27 cellular contexts compared by ENCODE assay signal in the genomic region with DNA sequence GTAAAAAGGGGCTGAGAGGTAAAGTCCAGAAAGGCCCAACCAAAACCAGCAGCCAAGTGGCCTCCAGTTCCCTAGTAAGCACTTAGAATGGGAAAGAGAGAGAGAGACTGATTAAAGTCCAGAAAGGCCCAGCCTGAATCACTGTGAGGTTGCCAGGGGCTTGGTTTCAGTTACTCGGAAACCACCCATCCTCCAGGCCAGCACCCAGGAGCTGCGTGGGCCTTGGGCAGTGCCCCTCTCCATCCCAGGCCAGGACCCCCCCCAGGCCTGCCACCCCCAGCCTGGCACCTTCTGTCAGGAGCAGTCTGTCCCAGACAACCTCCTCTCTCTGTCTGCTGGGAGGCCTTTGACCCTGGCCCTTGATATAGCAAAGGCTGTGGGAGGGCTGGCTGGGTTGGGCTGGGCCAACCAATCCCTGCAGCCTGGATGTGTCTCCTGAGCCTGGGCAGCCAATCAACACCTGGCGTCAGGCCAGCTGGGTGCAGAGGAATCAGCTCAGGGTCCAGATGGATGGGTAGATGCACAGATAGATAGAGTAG. TPM values are rescaled to one million over a fixed set of nuclear protein-coding genes. Genes with fewer than 3 reads are reported as not detected.
DNase-seq lines count a peak whose midpoint lies in the region; ATAC-seq and TF ChIP-seq lines count a peak whose summit lies in the region.
"Had no signal": no experiment of that assay in that cellular context is flagged by ENCODE, and none has a peak within 500 bp of the region (broad histone marks: within the 10 kb centered on the region; RNA-seq: fewer than 3 reads in every experiment).

Gene CYP4F2, minus strand, starts transcription at position 337 of the 539 bp plus-strand sequence. CDS start 463 bp downstream, outside the sequence.

- H3K9ac ChIP-seq in SK-N-SH = no peak within 1 kb of the TSS
- H3K9ac ChIP-seq: BLaER1 had no signal

- ATAC-seq in SK-N-SH treated with all-trans-retinoic acid at 6 μM for 48 hours (no peak), left lobe of liver (peak; percentile 93)
- ATAC-seq in effector memory CD8-positive, alpha-beta T cell (replicated peaks) = no peak

- no peak for TF ChIP-seq RAD21 in SK-N-SH (IDR thresholded peaks at IDR 0.05; ENCODE audit: low read length)

- CTCF ChIA-PET in SK-N-SH (lab: Yijun Ruan, JAX) = no interaction called here

- no peak for TF ChIP-seq EP300 in SK-N-SH (IDR thresholded peaks at IDR 0.05; ENCODE audit: borderline replicate concordance in 1 of 2, low read depth in 1 of 2, low read length in 1 of 2)

- peaks cover 0 to 2% of the 10 kb centered on the region in 2 donors for H3K4me1 Mint-ChIP-seq in effector memory CD8-positive, alpha-beta T cell (ENCODE audit: low read depth in 2 of 2)

- H3K4me3 Mint-ChIP-seq in effector memory CD8-positive, alpha-beta T cell = no peak within 1 kb of the TSS
- H3K4me3 Mint-ChIP-seq: HFFc6 had no signal

- H3K4me1 ChIP-seq in SK-N-SH (ENCODE audit: control insufficient read depth in 1 of 2, insufficient read depth in 2 of 2, low read depth in 1 of 2, low read length in 1 of 2) = no peaks in the 10 kb centered on the region
- H3K4me1 ChIP-seq in ascending aorta = no peaks in the 10 kb centered on the region
- no peaks in the 10 kb centered on the region for H3K4me1 ChIP-seq in prostate gland (replicated peaks)
- H3K4me1 ChIP-seq: BLaER1 had no signal

- no peak within 1 kb of the TSS for H3K27ac Mint-ChIP-seq in effector memory CD8-positive, alpha-beta T cell
- H3K27ac Mint-ChIP-seq: CD4-positive, alpha-beta memory T cell; HFFc6 had no signal

- intact Hi-C loops in ascending aorta (cut with DNase I) = no loop called here
- intact Hi-C loops in prostate gland (cut with DNase I) = no loop called here

- no peak within 1 kb of the TSS for H2AFZ ChIP-seq in SK-N-SH (ENCODE audit: low read depth)

- peaks cover 36 to 43% of the 10 kb centered on the region in 2 donors for H3K27me3 Mint-ChIP-seq in effector memory CD8-positive, alpha-beta T cell

- POLR2A ChIA-PET in SK-N-SH (lab: Yijun Ruan, JAX) = no interaction called here

- H3K27me3 ChIP-seq in SK-N-SH (ENCODE audit: insufficient read depth) (peaks cover 16% of the 10 kb centered on the region; the same call in 1 of the 2 replicates), ascending aorta (no peaks in the 10 kb centered on the region), prostate gland (replicated peaks; ENCODE audit: insufficient read depth) (no peaks in the 10 kb centered on the region)
- H3K27me3 ChIP-seq: BLaER1 had no signal

- WGBS in SK-N-SH (ENCODE audit: low lambda C conversion rate) = 8% methylated on average over 2 of the region's 3 CpGs
- WGBS in prostate gland = 86% methylated on average over 3 of the region's 3 CpGs

- no peak within 1 kb of the TSS for H3K4me2 ChIP-seq in SK-N-SH
- H3K4me2 ChIP-seq: BLaER1 had no signal

- no peak for TF ChIP-seq CTCF in SK-N-SH (IDR thresholded peaks at IDR 0.05)
- no peak for TF ChIP-seq CTCF in ascending aorta (IDR thresholded peaks at IDR 0.05)
- no peak for TF ChIP-seq CTCF in prostate gland (IDR thresholded peaks at IDR 0.05)

- H3K9me3 ChIP-seq in SK-N-SH = no peaks in the 10 kb centered on the region
- no peaks in the 10 kb centered on the region for H3K9me3 ChIP-seq in ascending aorta
- H3K9me3 ChIP-seq in prostate gland = no peaks in the 10 kb centered on the region
- H3K9me3 ChIP-seq: BLaER1 had no signal

- no peaks in the 10 kb centered on the region for H3K36me3 Mint-ChIP-seq in effector memory CD8-positive, alpha-beta T cell (ENCODE audit: insufficient read depth)
- H3K36me3 Mint-ChIP-seq: CD4-positive, alpha-beta memory T cell had no signal

- no peak within 1 kb of the TSS for H3K4me3 ChIP-seq in SK-N-SH (ENCODE audit: low read depth in 2 of 2, low read length in 1 of 2)
- H3K4me3 ChIP-seq in ascending aorta = no peak within 1 kb of the TSS
- H3K4me3 ChIP-seq in prostate gland = no peak within 1 kb of the TSS
- H3K4me3 ChIP-seq: BLaER1 had no signal

- H3K27ac ChIP-seq in SK-N-SH (ENCODE audit: low read depth in 2 of 2, low read length in 1 of 2) (no peak within 1 kb of the TSS), ascending aorta (no peak within 1 kb of the TSS), prostate gland (no peak within 1 kb of the TSS)
- H3K27ac ChIP-seq: BLaER1, HL-60 had no signal

- H3K79me2 ChIP-seq in SK-N-SH (ENCODE audit: insufficient read depth) = no peaks in the 10 kb centered on the region

- H3K9me3 Mint-ChIP-seq in effector memory CD8-positive, alpha-beta T cell = no peaks in the 10 kb centered on the region
- H3K9me3 Mint-ChIP-seq: CD4-positive, alpha-beta memory T cell had no signal

- H3K9me2 ChIP-seq in SK-N-SH = no peaks in the 10 kb centered on the region

- DNase-seq in SK-N-SH (peak; percentile 24), ascending aorta (ENCODE audit: low spot score in 2 of 2) (no peak), left lobe of liver (ENCODE audit: low spot score) (peak; percentile 97), prostate gland (ENCODE audit: low spot score) (no peak), GF-D8 (lab: John Stamatoyannopoulos, UW) (no peak)
- no peak for DNase-seq in activated CD8-positive, alpha-beta memory T cell treated with anti-CD3 and anti-CD28 coated beads, Interleukin-2, amount 50 U/mL, for 48 hours
- no peak for DNase-seq in effector memory CD8-positive, alpha-beta T cell
- DNase-seq: Calu3; CD4-positive, alpha-beta memory T cell; DMS79 treated with DMSO at 0.1 percent for 48 hours; HFFc6; IMR-90; Kasumi-1; MM.1S; NCI-H1092; NCI-H1436 treated with DMSO at 0.1 percent for 48 hours; NCI-H2029 treated with DMSO at 0.1 percent for 48 hours; NCI-H2171; NCI-H446 treated with DMSO at 0.1 percent for 48 hours; NCI-H69; NK-92 treated with Interleukin-12 subunit alpha and Interleukin-12 subunit beta, amount 100 ng/mL, for 24 hours; SHP77 treated with DMSO at 0.1 percent for 48 hours had no signal

- no peaks in the 10 kb centered on the region for H3F3A ChIP-seq in SK-N-SH (replicated peaks; ENCODE audit: insufficient read depth)

- no peaks in the 10 kb centered on the region for H3K36me3 ChIP-seq in SK-N-SH (replicated peaks in 1 of 2; ENCODE audit: control insufficient read depth in 1 of 2, insufficient read depth in 2 of 2, low read length in 1 of 2)
- no peaks in the 10 kb centered on the region for H3K36me3 ChIP-seq in ascending aorta
- H3K36me3 ChIP-seq in prostate gland = no peaks in the 10 kb centered on the region
- H3K36me3 ChIP-seq: BLaER1 had no signal

- no peaks in the 10 kb centered on the region for H4K20me1 ChIP-seq in SK-N-SH (ENCODE audit: insufficient read depth)
- H4K20me1 ChIP-seq: BLaER1 had no signal

- TF ChIP-seq POLR2A in prostate gland (IDR thresholded peaks at IDR 0.05) = no peak

TF ChIP-seq in SK-N-SH, 30 proteins besides CTCF, POLR2A, EP300 and RAD21 (continues in another document):
- TF ChIP-seq ELF1 (IDR thresholded peaks at IDR 0.05) (no peak), RXRA (IDR thresholded peaks at IDR 0.05; ENCODE audit: borderline replicate concordance, low read depth) (no peak), RFX5 (IDR thresholded peaks at IDR 0.05; ENCODE audit: low read length) (no peak), SMC3 (IDR thresholded peaks at IDR 0.05; ENCODE audit: low read depth, low read length) (no peak), FOXJ3 (CRISPR knock-in tag; IDR thresholded peaks at IDR 0.05) (no peak)
- TF ChIP-seq, protein P1, sequence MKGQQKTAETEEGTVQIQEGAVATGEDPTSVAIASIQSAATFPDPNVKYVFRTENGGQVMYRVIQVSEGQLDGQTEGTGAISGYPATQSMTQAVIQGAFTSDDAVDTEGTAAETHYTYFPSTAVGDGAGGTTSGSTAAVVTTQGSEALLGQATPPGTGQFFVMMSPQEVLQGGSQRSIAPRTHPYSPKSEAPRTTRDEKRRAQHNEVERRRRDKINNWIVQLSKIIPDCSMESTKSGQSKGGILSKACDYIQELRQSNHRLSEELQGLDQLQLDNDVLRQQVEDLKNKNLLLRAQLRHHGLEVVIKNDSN (IDR thresholded peaks at IDR 0.05; ENCODE audit: borderline replicate concordance, low read depth) = no peak
- TF ChIP-seq, protein P2, sequence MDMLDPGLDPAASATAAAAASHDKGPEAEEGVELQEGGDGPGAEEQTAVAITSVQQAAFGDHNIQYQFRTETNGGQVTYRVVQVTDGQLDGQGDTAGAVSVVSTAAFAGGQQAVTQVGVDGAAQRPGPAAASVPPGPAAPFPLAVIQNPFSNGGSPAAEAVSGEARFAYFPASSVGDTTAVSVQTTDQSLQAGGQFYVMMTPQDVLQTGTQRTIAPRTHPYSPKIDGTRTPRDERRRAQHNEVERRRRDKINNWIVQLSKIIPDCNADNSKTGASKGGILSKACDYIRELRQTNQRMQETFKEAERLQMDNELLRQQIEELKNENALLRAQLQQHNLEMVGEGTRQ (IDR thresholded peaks at IDR 0.05; ENCODE audit: borderline replicate concordance, low read depth, low read length) = no peak

TF ChIP-seq in SK-N-SH treated with all-trans-retinoic acid at 6 μM for 48 hours, 23 proteins besides CTCF, POLR2A, EP300 and RAD21 (continues in another document):
- TF ChIP-seq GLIS3 (CRISPR knock-in tag; IDR thresholded peaks at IDR 0.05) (no peak), OSR1 (CRISPR knock-in tag; IDR thresholded peaks at IDR 0.05) (no peak), RARB (CRISPR knock-in tag; IDR thresholded peaks at IDR 0.05) (no peak), ZNF8 (CRISPR knock-in tag; IDR thresholded peaks at IDR 0.05) (no peak), ARNTL (CRISPR knock-in tag; IDR thresholded peaks at IDR 0.05; ENCODE audit: borderline replicate concordance, low read depth) (no peak), ZNF565 (CRISPR knock-in tag; conservative IDR thresholded peaks at IDR 0.05; ENCODE audit: low read depth) (no peak), ZFP30 (CRISPR knock-in tag; IDR thresholded peaks at IDR 0.05) (no peak), ZNF70 (CRISPR knock-in tag; IDR thresholded peaks at IDR 0.05) (no peak)

RNA-seq across cellular contexts. Expression of gene CYP4F2, which starts in this region (rescaled TPM):
- 0.11 TPM in 1 of 2 replicates, not detected in the other for polyA plus RNA-seq in SK-N-SH (2012; rRNA removed)
- 0.06 and 0.07 TPM in 2 replicates for polyA plus RNA-seq in SK-N-SH (2012; cell fraction: cytosol; rRNA removed)
- polyA plus RNA-seq in SK-N-SH (2012; cell fraction: nucleus; rRNA removed) = 0.13 and 0.87 TPM in 2 replicates
- total RNA-seq in ascending aorta (83.0 TPM), left lobe of liver (228 TPM), prostate gland (10 to 100 TPM; 16.4 to 22.5 TPM)
- total RNA-seq: Calu3; CD4-positive, alpha-beta memory T cell; HFFc6; IMR-90; OCI-LY7; RPMI7951 had no signal
- polyA plus RNA-seq: CD4-positive, alpha-beta memory T cell; IMR-90 had no signal

Comparison
In these comparisons a context has a peak if more than half of its experiments do, and no peak if none do; other contexts are left out.
1. Peak in DNase-seq in SK-N-SH; RNA of the gene not detected or under 1 TPM.